14 cellular contexts compared by ENCODE assay signal in the genomic region with DNA sequence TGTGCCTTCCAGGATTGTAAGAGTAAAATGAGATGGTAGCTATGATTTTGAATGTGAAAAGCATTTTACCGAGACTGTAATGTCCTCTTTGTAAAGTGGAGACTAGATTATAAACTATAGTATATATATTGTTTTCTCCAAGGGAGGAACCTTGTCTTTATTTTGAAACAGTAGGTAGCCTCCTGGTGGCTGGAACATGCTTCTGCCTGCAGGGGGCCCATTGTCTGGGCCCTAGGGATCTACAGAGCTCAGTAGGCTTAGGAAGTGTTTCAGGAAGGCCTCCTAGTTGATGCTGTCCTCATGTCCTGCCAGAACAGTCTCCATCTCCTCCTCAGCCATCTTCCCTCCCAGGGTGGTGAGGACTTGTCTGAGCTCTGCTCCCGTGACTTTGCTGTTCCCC. TPM values are rescaled to one million over a fixed set of nuclear protein-coding genes. Genes with fewer than 3 reads are reported as not detected.
A peak's percentile ranks its signal among the peaks of the same experiment; 100 is the strongest.
DNase-seq lines count a peak whose midpoint lies in the region; ATAC-seq and TF ChIP-seq lines count a peak whose summit lies in the region.
"Had no signal": no experiment of that assay in that cellular context is flagged by ENCODE, and none has a peak within 500 bp of the region (broad histone marks: within the 10 kb centered on the region; RNA-seq: fewer than 3 reads in every experiment).

No MANE protein-coding gene starts in this region.

- TF ChIP-seq EP300 in SK-N-SH (IDR thresholded peaks at IDR 0.05; ENCODE audit: borderline replicate concordance in 1 of 2, low read depth in 1 of 2, low read length in 1 of 2), result no peak

- no peak overlapping the region for H3K9ac ChIP-seq in SK-N-SH

- ATAC-seq in SK-N-SH treated with all-trans-retinoic acid at 6 μM for 48 hours, result no peak
- ATAC-seq in GM19463 (IDR thresholded peaks at IDR 0.05; ENCODE audit: unreplicated experiment), result no peak

- H3K27ac Mint-ChIP-seq in osteocyte (ENCODE audit: unreplicated experiment), result peak overlapping the region; percentile 7
- H3K27ac Mint-ChIP-seq: activated naive CD8-positive, alpha-beta T cell had no signal

- peaks cover 21 to 25% of the 10 kb centered on the region in 2 experiments for H3K36me3 ChIP-seq in SK-N-SH (replicated peaks in 1 of 2; ENCODE audit: control insufficient read depth in 1 of 2, insufficient read depth in 2 of 2, low read length in 1 of 2)
- peaks cover 19 to 23% of the 10 kb centered on the region in 2 experiments for H3K36me3 ChIP-seq in HEK293 (ENCODE audit: control insufficient read depth in 2 of 2, insufficient read depth in 1 of 2, low read length in 2 of 2)
- peaks cover 18% of the 10 kb centered on the region for H3K36me3 ChIP-seq in WERI-Rb-1

- H3K27me3 ChIP-seq in SK-N-SH (ENCODE audit: insufficient read depth) (no peaks in the 10 kb centered on the region), WERI-Rb-1 (ENCODE audit: insufficient read depth, low read depth, severe bottlenecking) (no peaks in the 10 kb centered on the region)
- H3K27me3 ChIP-seq: Peyer's patch, tibial artery had no signal

- POLR2A ChIA-PET in SK-N-SH (lab: Yijun Ruan, JAX), result interaction anchor here (0.7 kb wide), 1 partner anchor 408 kb away, joined by 3 read pairs; no protein-coding TSS in a partner anchor
- POLR2A ChIA-PET in HEK293 (lab: Yijun Ruan, JAX), result interaction anchor here (0.7 to 1.2 kb wide), 3 partner anchors 14 to 262 kb away, joined by 3 to 6 read pairs (median 3); a partner anchor contains a TSS

- peaks cover 21% of the 10 kb centered on the region for H3F3A ChIP-seq in SK-N-SH (replicated peaks; ENCODE audit: insufficient read depth)

- no peak overlapping the region for H3K27ac ChIP-seq in SK-N-SH (ENCODE audit: low read depth in 2 of 2, low read length in 1 of 2)
- H3K27ac ChIP-seq in HEK293 (ENCODE audit: extremely low read depth, low read depth, low read length), result no peak overlapping the region
- H3K27ac ChIP-seq in WERI-Rb-1, result no peak overlapping the region
- H3K27ac ChIP-seq: Peyer's patch, tibial artery had no signal

- peaks cover 61% of the 10 kb centered on the region for H3K79me2 ChIP-seq in SK-N-SH (ENCODE audit: insufficient read depth)

- no peak for TF ChIP-seq RAD21 in SK-N-SH (IDR thresholded peaks at IDR 0.05; ENCODE audit: low read length)

- H3K4me2 ChIP-seq in SK-N-SH, result no peak overlapping the region

- H3K9me3 Mint-ChIP-seq in osteocyte (ENCODE audit: unreplicated experiment), result no peaks in the 10 kb centered on the region

- no peak overlapping the region for H2AFZ ChIP-seq in SK-N-SH (ENCODE audit: low read depth)

- H3K4me3 Mint-ChIP-seq in osteocyte (ENCODE audit: unreplicated experiment), result no peak overlapping the region
- H3K4me3 Mint-ChIP-seq: activated naive CD8-positive, alpha-beta T cell had no signal

- peaks cover 15% of the 10 kb centered on the region; the same call in 1 of the 2 replicates for H4K20me1 ChIP-seq in SK-N-SH (ENCODE audit: insufficient read depth)

- no peaks in the 10 kb centered on the region for H3K27me3 Mint-ChIP-seq in osteocyte (ENCODE audit: unreplicated experiment)
- H3K27me3 Mint-ChIP-seq: activated naive CD8-positive, alpha-beta T cell had no signal

- CTCF ChIA-PET in SK-N-SH (lab: Yijun Ruan, JAX), result interaction anchor here (0.7 kb wide), 1 partner anchor 94 kb away, joined by 3 read pairs; no protein-coding TSS in a partner anchor
- CTCF ChIA-PET in HEK293 (lab: Yijun Ruan, JAX), result interaction anchor here (0.7 to 2.5 kb wide), 9 partner anchors 9 to 167 kb away, joined by 3 to 6 read pairs (median 3); no protein-coding TSS in a partner anchor

- peaks cover 18% of the 10 kb centered on the region for H3K36me3 Mint-ChIP-seq in osteocyte (ENCODE audit: unreplicated experiment)

- no peak for DNase-seq in SK-N-SH
- DNase-seq in WERI-Rb-1, result no peak
- DNase-seq in osteocyte (ENCODE audit: extremely low spot score, unreplicated experiment), result no peak
- DNase-seq in LoVo (ENCODE audit: low spot score), result no peak
- no peak for DNase-seq in NCI-H345 treated with DMSO at 0.1 percent for 48 hours (lab: John Stamatoyannopoulos, UW; ENCODE audit: unreplicated experiment)
- DNase-seq: NCI-H345; Peyer's patch; stimulated activated CD4-positive, alpha-beta T cell treated with anti-CD3 and anti-CD28 coated beads, Interleukin-12 subunit alpha, Interleukin-12 subunit beta, amount 100 ng/mL, for 4 hours; tibial artery had no signal

- H3K4me1 ChIP-seq in SK-N-SH (ENCODE audit: control insufficient read depth in 1 of 2, insufficient read depth in 2 of 2, low read depth in 1 of 2, low read length in 1 of 2) (peaks cover 5 to 14% of the 10 kb centered on the region in 2 experiments; a peak in 2 of 4 replicates), HEK293 (ENCODE audit: control insufficient read depth, insufficient read depth, low read length) (no peaks in the 10 kb centered on the region; the same call in 1 of the 2 replicates)

- H3K4me3 ChIP-seq in SK-N-SH (ENCODE audit: low read depth in 2 of 2, low read length in 1 of 2) (no peak overlapping the region), HEK293 (ENCODE audit: low read depth, low read length) (no peak overlapping the region), WERI-Rb-1 (ENCODE audit: low read depth, low read length) (no peak overlapping the region)
- H3K4me3 ChIP-seq: lung, Peyer's patch, tibial artery had no signal

- no peaks in the 10 kb centered on the region for H3K9me2 ChIP-seq in SK-N-SH

- H3K4me1 Mint-ChIP-seq in osteocyte (ENCODE audit: unreplicated experiment), result peaks cover 38% of the 10 kb centered on the region

- H3K9me3 ChIP-seq in SK-N-SH, result no peaks in the 10 kb centered on the region
- no peaks in the 10 kb centered on the region for H3K9me3 ChIP-seq in HEK293 (ENCODE audit: control insufficient read depth, insufficient read depth, low read depth, low read length)
- H3K9me3 ChIP-seq in WERI-Rb-1 (ENCODE audit: severe bottlenecking), result no peaks in the 10 kb centered on the region
- H3K9me3 ChIP-seq: Peyer's patch, tibial artery had no signal

- 88% methylated on average over 2 of the region's 2 CpGs for WGBS in SK-N-SH (ENCODE audit: low lambda C conversion rate)

- TF ChIP-seq CTCF in SK-N-SH (IDR thresholded peaks at IDR 0.05), result peak; percentile 35
- TF ChIP-seq CTCF in HEK293 (tag by site-specific recombination; IDR thresholded peaks at IDR 0.05), result no peak
- 0 out of 2 replicates have a peak, but pooled peaks have one; percentile 14 for TF ChIP-seq CTCF in WERI-Rb-1 (IDR thresholded peaks at IDR 0.05; ENCODE audit: low read depth, low read length)
- no peak for TF ChIP-seq CTCF in osteocyte (IDR thresholded peaks at IDR 0.05)

TF ChIP-seq in SK-N-SH, 30 proteins besides CTCF, POLR2A, EP300 and RAD21 (continues in another document):
- TF ChIP-seq SIN3A (IDR thresholded peaks at IDR 0.05; ENCODE audit: borderline replicate concordance, low read depth, low read length) (no peak), RXRA (IDR thresholded peaks at IDR 0.05; ENCODE audit: borderline replicate concordance, low read depth) (no peak), FOXJ3 (CRISPR knock-in tag; IDR thresholded peaks at IDR 0.05) (no peak), MXI1 (IDR thresholded peaks at IDR 0.05; ENCODE audit: low read depth, low read length) (no peak)

TF ChIP-seq in SK-N-SH treated with all-trans-retinoic acid at 6 μM for 48 hours, 23 proteins besides CTCF, POLR2A, EP300 and RAD21 (continues in another document):
- TF ChIP-seq TCF4 (CRISPR knock-in tag; IDR thresholded peaks at IDR 0.05; ENCODE audit: borderline replicate concordance), result no peak
- TF ChIP-seq, protein P1, sequence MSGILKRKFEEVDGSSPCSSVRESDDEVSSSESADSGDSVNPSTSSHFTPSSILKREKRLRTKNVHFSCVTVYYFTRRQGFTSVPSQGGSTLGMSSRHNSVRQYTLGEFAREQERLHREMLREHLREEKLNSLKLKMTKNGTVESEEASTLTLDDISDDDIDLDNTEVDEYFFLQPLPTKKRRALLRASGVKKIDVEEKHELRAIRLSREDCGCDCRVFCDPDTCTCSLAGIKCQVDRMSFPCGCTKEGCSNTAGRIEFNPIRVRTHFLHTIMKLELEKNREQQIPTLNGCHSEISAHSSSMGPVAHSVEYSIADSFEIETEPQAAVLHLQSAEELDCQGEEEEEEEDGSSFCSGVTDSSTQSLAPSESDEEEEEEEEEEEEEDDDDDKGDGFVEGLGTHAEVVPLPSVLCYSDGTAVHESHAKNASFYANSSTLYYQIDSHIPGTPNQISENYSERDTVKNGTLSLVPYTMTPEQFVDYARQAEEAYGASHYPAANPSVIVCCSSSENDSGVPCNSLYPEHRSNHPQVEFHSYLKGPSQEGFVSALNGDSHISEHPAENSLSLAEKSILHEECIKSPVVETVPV (CRISPR knock-in tag; IDR thresholded peaks at IDR 0.05), result no peak

TF ChIP-seq in HEK293, 187 proteins besides CTCF, POLR2A, EP300 and RAD21:
- TF ChIP-seq ZIC2 (tag by site-specific recombination; IDR thresholded peaks at IDR 0.05) (0 out of 2 replicates have a peak, but pooled peaks have one; percentile 14), ZNF350 (tag by site-specific recombination; IDR thresholded peaks at IDR 0.05) (no peak)

RNA-seq across cellular contexts. Expression of a gene that starts 3.0 kb away (rescaled TPM):
- polyA plus RNA-seq in SK-N-SH (2012; rRNA removed), result 7.0 and 10.2 TPM in 2 replicates
- polyA plus RNA-seq in SK-N-SH (2012; cell fraction: cytosol; rRNA removed), result 9.6 and 10.2 TPM in 2 replicates
- polyA plus RNA-seq in SK-N-SH (2012; cell fraction: nucleus; rRNA removed), result 8.0 and 18.1 TPM in 2 replicates
- 37.1 and 38.8 TPM in 2 replicates for total RNA-seq in osteocyte

RNA-seq across cellular contexts. Expression of a gene that starts 14.2 kb away (rescaled TPM):
- 43.4 and 57.2 TPM in 2 replicates for polyA plus RNA-seq in SK-N-SH (2012; rRNA removed)
- polyA plus RNA-seq in SK-N-SH (2012; cell fraction: cytosol; rRNA removed), result 62.2 and 66.7 TPM in 2 replicates
- 43.6 and 57.6 TPM in 2 replicates for polyA plus RNA-seq in SK-N-SH (2012; cell fraction: nucleus; rRNA removed)
- 49.6 and 52.1 TPM in 2 replicates for total RNA-seq in osteocyte

Comparison
In these comparisons a context has a peak if more than half of its experiments do, and no peak if none do; other contexts are left out.
1. CTCF ChIP-seq: peak in SK-N-SH (single experiment) and WERI-Rb-1 (single experiment); none in HEK293 (single experiment) and osteocyte (single experiment).